In the genomic region with DNA sequence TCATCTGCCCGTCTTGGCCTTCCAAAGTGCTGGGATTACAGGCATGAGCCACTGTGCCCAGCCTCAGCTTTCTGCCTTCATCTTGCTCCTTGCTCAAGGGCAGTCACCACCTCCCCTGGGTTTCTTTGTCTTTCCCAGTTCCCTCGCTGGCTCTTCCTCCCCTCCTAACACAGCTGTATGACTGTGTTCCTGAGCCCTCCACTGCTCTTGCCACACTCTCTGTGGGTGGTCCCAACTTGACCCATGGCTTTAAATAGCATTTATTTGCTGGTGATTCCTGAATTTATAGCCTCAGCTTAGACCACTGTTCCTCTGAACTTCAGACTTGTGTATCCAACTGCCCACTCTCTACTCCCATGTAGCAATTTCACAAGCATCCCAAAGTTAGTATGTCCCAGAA, we compare ENCODE assay signal across 18 cellular contexts.
DNase-seq lines count a peak whose midpoint lies in the region; TF ChIP-seq lines count a peak whose summit lies in the region.
"Had no signal": no experiment of that assay in that cellular context is flagged by ENCODE, and none has a peak within 500 bp of the region (broad histone marks: within the 10 kb centered on the region; RNA-seq: fewer than 3 reads in every experiment).

No MANE protein-coding gene starts in this region.

- TF ChIP-seq POLR2A in thyroid gland (IDR thresholded peaks at IDR 0.05) = no peak

- intact Hi-C loops in thyroid gland (cut with DNase I) = no loop called here

- H3K9ac ChIP-seq in mesendoderm (ENCODE audit: low read length) = no peak overlapping the region

- no peaks in the 10 kb centered on the region for H3K36me3 Mint-ChIP-seq in nephron progenitor cell (ENCODE audit: low read depth)
- H3K36me3 Mint-ChIP-seq: CD14-positive monocyte; CD8-positive, alpha-beta T cell had no signal

- no peak overlapping the region for H4K5ac ChIP-seq in mesendoderm (ENCODE audit: low read length)

- H3K36me3 ChIP-seq in thyroid gland = no peaks in the 10 kb centered on the region
- no peaks in the 10 kb centered on the region for H3K36me3 ChIP-seq in mesendoderm (ENCODE audit: control insufficient read depth, insufficient read depth, low read length)
- H3K36me3 ChIP-seq: HAP-1 had no signal

- no peak overlapping the region for H2AK5ac ChIP-seq in mesendoderm (ENCODE audit: low read length)

- H3K18ac ChIP-seq in mesendoderm (ENCODE audit: low read length) = no peak overlapping the region

- H3K27me3 Mint-ChIP-seq in nephron progenitor cell (ENCODE audit: low read depth, poor library complexity) = peaks cover 9% of the 10 kb centered on the region
- H3K27me3 Mint-ChIP-seq: IgD-negative memory B cell had no signal

- H3K9me3 ChIP-seq in thyroid gland = no peaks in the 10 kb centered on the region
- H3K9me3 ChIP-seq: HAP-1 had no signal

- H3K27ac ChIP-seq in thyroid gland = no peak overlapping the region
- no peak overlapping the region for H3K27ac ChIP-seq in mesendoderm (ENCODE audit: low read depth, low read length)
- H3K27ac ChIP-seq: A549 had no signal

- H3K56ac ChIP-seq in mesendoderm (ENCODE audit: low read length) = no peak overlapping the region

- H2BK5ac ChIP-seq in mesendoderm (ENCODE audit: low read length) = no peak overlapping the region

- no peaks in the 10 kb centered on the region for H3K4me1 ChIP-seq in thyroid gland
- no peaks in the 10 kb centered on the region for H3K4me1 ChIP-seq in mesendoderm (ENCODE audit: control insufficient read depth, low read depth, low read length)
- H3K4me1 ChIP-seq: HAP-1 had no signal

- H3K4me3 Mint-ChIP-seq in nephron progenitor cell = peak overlapping the region; percentile 11
- H3K4me3 Mint-ChIP-seq: CD14-positive monocyte; CD8-positive, alpha-beta T cell; HFFc6; IgD-negative memory B cell had no signal

- no peak overlapping the region for H3K27ac Mint-ChIP-seq in nephron progenitor cell
- H3K27ac Mint-ChIP-seq: CD14-positive monocyte; CD8-positive, alpha-beta T cell; HFFc6 had no signal

- no peak overlapping the region for H3K23ac ChIP-seq in mesendoderm (ENCODE audit: low read length)

- DNase-seq in amniotic epithelial cell (ENCODE audit: low read depth) (peak; percentile 16), iPS-NIHi7 (ENCODE audit: extremely low spot score) (peak; percentile 31), nephron progenitor cell (peak; percentile 18), thyroid gland (no peak), NK-92 (lab: John Stamatoyannopoulos, UW; ENCODE audit: unreplicated experiment) (no peak), mesendoderm (no peak)
- no peak for DNase-seq in activated CD4-positive, alpha-beta T cell treated with anti-CD3 and anti-CD28 coated beads for 4 hours
- DNase-seq: CD8-positive, alpha-beta T cell; COR-L47; DMS153; DMS79 treated with DMSO at 0.1 percent for 48 hours; EL; GOT3; HFFc6 had no signal

- 92 to 96% methylated on average over 2 of the region's 2 CpGs for WGBS in thyroid gland, 2 donors
- no CpG with 5 or more reads among the region's 2 CpGs for WGBS in mesendoderm (ENCODE audit: extremely low coverage, insufficient coverage, low lambda C conversion rate)

- H3K4me1 Mint-ChIP-seq in nephron progenitor cell = peaks cover 9% of the 10 kb centered on the region
- H3K4me1 Mint-ChIP-seq: CD14-positive monocyte, IgD-negative memory B cell had no signal

- no peaks in the 10 kb centered on the region for H3K79me2 ChIP-seq in mesendoderm (ENCODE audit: control insufficient read depth, insufficient read depth, low read length)

- H3K4me3 ChIP-seq in thyroid gland (replicated peaks in 1 of 3) (no peak overlapping the region), mesendoderm (ENCODE audit: low read length) (no peak overlapping the region)
- H3K4me3 ChIP-seq: A549, HAP-1 had no signal

- H3K27me3 ChIP-seq in thyroid gland (no peaks in the 10 kb centered on the region), mesendoderm (ENCODE audit: insufficient read depth, low read length, poor library complexity) (no peaks in the 10 kb centered on the region)

- no peak overlapping the region for H2BK120ac ChIP-seq in mesendoderm (ENCODE audit: low read depth, low read length)

- no peak overlapping the region for H3K4me2 ChIP-seq in mesendoderm (ENCODE audit: low read length)
- H3K4me2 ChIP-seq: A549 had no signal

- TF ChIP-seq CTCF in nephron progenitor cell (IDR thresholded peaks at IDR 0.05) (no peak), thyroid gland (IDR thresholded peaks at IDR 0.05) (no peak)

- no peak overlapping the region for H2BK15ac ChIP-seq in mesendoderm (replicated peaks; ENCODE audit: low read depth)

- peaks cover 22% of the 10 kb centered on the region for H3K9me3 Mint-ChIP-seq in nephron progenitor cell
- H3K9me3 Mint-ChIP-seq: CD8-positive, alpha-beta T cell had no signal

- H3K4ac ChIP-seq in mesendoderm (ENCODE audit: low read depth, low read length) = no peak overlapping the region

- no peak overlapping the region for H4K8ac ChIP-seq in mesendoderm (ENCODE audit: low read depth, low read length)

- no peaks in the 10 kb centered on the region for H3K79me1 ChIP-seq in mesendoderm (ENCODE audit: low read length)

Comparison
In these comparisons a context has a peak if more than half of its experiments do, and no peak if none do; other contexts are left out.
1. DNase-seq: peak in amniotic epithelial cell (single experiment), iPS-NIHi7 (single experiment) and nephron progenitor cell (single experiment); none in thyroid gland (0 of 2), NK-92 (single experiment), mesendoderm (single experiment) and activated CD4-positive, alpha-beta T cell treated with anti-CD3 and anti-CD28 coated beads for 4 hours (0 of 2).